ENCODE assay signal across 24 cellular contexts in genomic region chr11:2465201-2466068, GRCh38. TPM values are rescaled to one million over a fixed set of nuclear protein-coding genes. Genes with fewer than 3 reads are reported as not detected.
DNase-seq lines count a peak whose midpoint lies in the region; ATAC-seq and TF ChIP-seq lines count a peak whose summit lies in the region.
"Had no signal": no experiment of that assay in that cellular context is flagged by ENCODE, and none has a peak within 500 bp of the region (broad histone marks: within the 10 kb centered on the region; RNA-seq: fewer than 3 reads in every experiment).

No MANE protein-coding gene starts in this region.

- no peak for TF ChIP-seq POLR2A in sigmoid colon (IDR thresholded peaks at IDR 0.05)

- DNase-seq in D341Med (ENCODE audit: low spot score) = peak; percentile 26
- no peak for DNase-seq in Panc1 (ENCODE audit: low read depth, low spot score)
- peak; percentile 21 for DNase-seq in iPS-NIHi11 (ENCODE audit: low spot score)
- DNase-seq in sigmoid colon = peak; percentile 58
- no peak for DNase-seq in NCI-H69 (lab: John Stamatoyannopoulos, UW)
- no peak for DNase-seq in NCI-H2107 (lab: John Stamatoyannopoulos, UW)
- no peak for DNase-seq in kidney glomerular epithelial cell (lab: John Stamatoyannopoulos, UW)
- DNase-seq: activated CD4-positive, alpha-beta T cell treated with anti-CD3 and anti-CD28 coated beads, Interleukin-2, amount 10 ng/mL, durations not matched to agents 24 days and 14 days; AML-193; EL; erythroblast; Karpas-422; left lung; NCI-H2029 treated with DMSO at 0.1 percent for 48 hours; NCI-H524; occipital lobe; stimulated activated CD4-positive, alpha-beta T cell treated with anti-CD3 and anti-CD28 coated beads, Interleukin-1b, Interleukin-23, amount 100 ng/mL, for 48 hours; stimulated activated naive CD8-positive, alpha-beta T cell treated with anti-CD3 and anti-CD28 coated beads, Interleukin-15, Interleukin-2, amounts not matched to agents 100 U/mL and 50 U/mL, for 24 hours had no signal

- H3K27me3 ChIP-seq in Panc1 (ENCODE audit: control insufficient read depth, insufficient read depth, low read length) (peaks cover 2% of the 10 kb centered on the region; the same call in 1 of the 2 replicates), sigmoid colon (peaks cover 0 to 7% (median 0%) of the 10 kb centered on the region in 3 donors)
- H3K27me3 ChIP-seq: left lung had no signal

- POLR2A ChIA-PET in Panc1 (lab: Charles Lee) = interaction anchor here (0.6 kb wide), 1 partner anchor 24 kb away, joined by 7 read pairs; no protein-coding TSS in a partner anchor

- no peaks in the 10 kb centered on the region for H3K9me3 ChIP-seq in Panc1 (ENCODE audit: control insufficient read depth, insufficient read depth, low read depth, low read length)
- no peaks in the 10 kb centered on the region for H3K9me3 ChIP-seq in sigmoid colon
- H3K9me3 ChIP-seq: Caco-2, gastroesophageal sphincter, left lung had no signal

- H3K36me3 ChIP-seq in Panc1 (ENCODE audit: control insufficient read depth, insufficient read depth, low read length) = no peaks in the 10 kb centered on the region
- no peaks in the 10 kb centered on the region for H3K36me3 ChIP-seq in sigmoid colon
- H3K36me3 ChIP-seq: gastroesophageal sphincter, left lung had no signal

- 55 to 85% methylated on average over 20 of the region's 20 CpGs for WGBS in sigmoid colon, 2 donors

- BruUV-seq in Panc1 (replicated peaks; lab: Mats Ljungman, UMichigan) = no TSS peak

- no peak for TF ChIP-seq CTCF in Panc1 (IDR thresholded peaks at IDR 0.05)
- TF ChIP-seq CTCF in sigmoid colon (IDR thresholded peaks at IDR 0.05) = no peak

- no peak overlapping the region for H3K4me3 ChIP-seq in Panc1 (ENCODE audit: low read depth in 2 of 2, low read length in 2 of 2)
- H3K4me3 ChIP-seq in sigmoid colon = no peak overlapping the region
- H3K4me3 ChIP-seq: dorsolateral prefrontal cortex, gastroesophageal sphincter, left lung had no signal

- ATAC-seq in Panc1 (0 out of 2 replicates have a peak, but pooled peaks have one; percentile 7), HG03025 (IDR thresholded peaks at IDR 0.05; ENCODE audit: low FRiP score, unreplicated experiment) (no peak)
- ATAC-seq: activated naive CD4-positive, alpha-beta T cell treated with anti-CD3 and anti-CD28 coated beads, Interleukin-2, amount 50 U/mL, for 72 hours; gastroesophageal sphincter; left lung; stimulated activated naive CD8-positive, alpha-beta T cell treated with anti-CD3 and anti-CD28 coated beads, Interleukin-15, Interleukin-2, amounts not matched to agents 100 U/mL and 50 U/mL, for 24 hours; T-cell had no signal

- in situ Hi-C loops in Panc1 (cut with HindIII; ENCODE audit: low pct_unique_long_range_greater_than_20kb, low sequenced_read_pairs) = no loop called here

- CTCF ChIA-PET in Panc1 (lab: Charles Lee) = no interaction called here

- intact Hi-C loops in Panc1 (cut with micrococcal nuclease; ENCODE audit: unreplicated experiment) = no loop called here
- intact Hi-C loops in sigmoid colon (cut with DNase I) = no loop called here

- H3K4me1 ChIP-seq in Panc1 (ENCODE audit: control insufficient read depth, insufficient read depth, low read length) (no peaks in the 10 kb centered on the region), sigmoid colon (no peaks in the 10 kb centered on the region)
- H3K4me1 ChIP-seq: gastroesophageal sphincter had no signal

- no peak for TF ChIP-seq EP300 in sigmoid colon (IDR thresholded peaks at IDR 0.05)

- H3K27ac ChIP-seq in Panc1 (ENCODE audit: low read length) (no peak overlapping the region), sigmoid colon (no peak overlapping the region)
- H3K27ac ChIP-seq: dorsolateral prefrontal cortex, gastroesophageal sphincter, left lung had no signal

RNA-seq across cellular contexts. Expression of gene KCNQ1, which starts 20.6 kb away (rescaled TPM):
- total RNA-seq in Panc1 (2021; ENCODE audit: unreplicated experiment) = 1.0 TPM
- 1.2 TPM for polyA plus RNA-seq in Panc1 (2012; ENCODE audit: insufficient read length)
- total RNA-seq in sigmoid colon = 1 to 10 TPM; 1.1 to 3.8 (median 3.1) TPM
- 10 to 100 TPM in 1 of 3 donors, 1 to 10 TPM in 2; 7.8 to 25.2 (median 9.5) TPM for polyA plus RNA-seq in sigmoid colon

RNA-seq across cellular contexts. Expression of gene TRPM5, which starts 21.1 kb away (rescaled TPM):
- 0.08 TPM for total RNA-seq in Panc1 (2021; ENCODE audit: unreplicated experiment)
- polyA plus RNA-seq in Panc1 (2012; ENCODE audit: insufficient read length) = 0.06 TPM
- not detected for total RNA-seq in sigmoid colon
- polyA plus RNA-seq in sigmoid colon = 1 to 10 TPM in 1 of 3 donors, under 1 TPM in 1, not detected in 1; 0.60 to 2.8 TPM
- total RNA-seq: activated CD4-positive, alpha-beta T cell treated with anti-CD3 and anti-CD28 coated beads, Interleukin-2, amount 10 ng/mL, durations not matched to agents 24 days and 14 days; activated naive CD4-positive, alpha-beta T cell treated with anti-CD3 and anti-CD28 coated beads, Interleukin-2, amount 50 U/mL, for 72 hours; Caco-2; gastroesophageal sphincter; left lung; occipital lobe had no signal

Comparison
In these comparisons a context has a peak if more than half of its experiments do, and no peak if none do; other contexts are left out.
1. DNase-seq: peak in D341Med (single experiment), iPS-NIHi11 (single experiment) and sigmoid colon (single experiment); none in Panc1 (single experiment), NCI-H69 (single experiment), NCI-H2107 (single experiment) and kidney glomerular epithelial cell (single experiment).